ENCODE assay signal across 25 cellular contexts in the genomic region with DNA sequence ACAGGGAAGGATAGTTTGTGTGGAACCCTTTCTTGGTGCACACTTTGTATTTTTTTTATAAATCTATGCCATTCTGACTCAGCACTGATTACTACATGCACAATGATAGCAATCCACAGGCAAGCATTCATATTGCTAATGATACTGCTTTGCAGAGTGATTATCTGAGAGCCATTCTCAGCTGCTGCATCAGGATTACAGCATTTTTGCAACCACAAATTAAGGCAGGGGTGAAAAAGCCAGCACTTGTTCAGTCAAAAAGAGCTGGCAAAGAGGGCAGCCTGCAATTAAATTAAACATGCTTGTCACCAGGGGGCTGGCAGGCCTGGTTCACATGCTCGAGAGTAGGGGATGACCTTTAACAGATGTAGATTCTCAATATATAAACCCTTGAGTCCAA. TPM values are rescaled to one million over a fixed set of nuclear protein-coding genes. Genes with fewer than 3 reads are reported as not detected.
DNase-seq lines count a peak whose midpoint lies in the region; ATAC-seq, FAIRE-seq and TF ChIP-seq lines count a peak whose summit lies in the region.
"Had no signal": no experiment of that assay in that cellular context is flagged by ENCODE, and none has a peak within 500 bp of the region (broad histone marks: within the 10 kb centered on the region; RNA-seq: fewer than 3 reads in every experiment).

No MANE protein-coding gene starts in this region.

- no peak overlapping the region for H3K27ac ChIP-seq in A673 (ENCODE audit: low read depth, low read length, poor library complexity, severe bottlenecking)
- peak overlapping the region; percentile 54 for H3K27ac ChIP-seq in endothelial cell of umbilical vein (ENCODE audit: insufficient read depth, low read depth, low read length)
- H3K27ac ChIP-seq in transverse colon: no peak overlapping the region
- H3K27ac ChIP-seq: BLaER1, left ventricle myocardium inferior, pancreas, right lobe of liver, stomach, tibial nerve had no signal

- CTCF ChIA-PET in A673 (lab: Charles Lee) (no interaction called here), endothelial cell of umbilical vein (lab: Charles Lee) (interaction anchor here (1.3 to 1.9 kb wide), 2 partner anchors 11 to 448 kb away, joined by 3 to 5 read pairs; no protein-coding TSS in a partner anchor)

- TF ChIP-seq POLR2A in endothelial cell of umbilical vein (IDR thresholded peaks at IDR 0.05; ENCODE audit: low read depth, low read length) (no peak), transverse colon (IDR thresholded peaks at IDR 0.05) (no peak)

- no peak overlapping the region for H3K9ac ChIP-seq in endothelial cell of umbilical vein (replicated peaks; ENCODE audit: extremely low read depth, insufficient read depth, low read length)
- H3K9ac ChIP-seq: BLaER1 had no signal

- in situ Hi-C loops in transverse colon (cut with MboI; ENCODE audit: low pct_ligation_motif_present in 1 of 4, low pct_unique_long_range_greater_than_20kb in 1 of 4, low sequenced_read_pairs in 3 of 4): no loop called here

- no peak overlapping the region for H2AFZ ChIP-seq in endothelial cell of umbilical vein (ENCODE audit: low read depth, low read length)

- TF ChIP-seq CTCF in A673 (conservative IDR thresholded peaks at IDR 0.05; ENCODE audit: low read depth, low read length) (no peak), endothelial cell of umbilical vein (IDR thresholded peaks at IDR 0.05; ENCODE audit: extremely low read depth in 1 of 2, insufficient read depth in 1 of 2, low read depth in 1 of 2, low read length in 2 of 2) (no peak), transverse colon (IDR thresholded peaks at IDR 0.05) (no peak)

- H3K9me3 ChIP-seq in A673 (ENCODE audit: low read depth, low read length, poor library complexity, severe bottlenecking): no peaks in the 10 kb centered on the region
- no peaks in the 10 kb centered on the region for H3K9me3 ChIP-seq in endothelial cell of umbilical vein (replicated peaks; ENCODE audit: control insufficient read depth, insufficient read depth, low read length)
- no peaks in the 10 kb centered on the region for H3K9me3 ChIP-seq in transverse colon
- H3K9me3 ChIP-seq: left ventricle myocardium inferior, pancreas, right lobe of liver, stomach, tibial nerve had no signal

- peak overlapping the region; percentile 73 for H3K4me2 ChIP-seq in endothelial cell of umbilical vein (ENCODE audit: insufficient read depth, low read length)
- H3K4me2 ChIP-seq: BLaER1 had no signal

- peaks cover 17% of the 10 kb centered on the region for H3K4me1 ChIP-seq in A673 (ENCODE audit: insufficient read depth, low read length, poor library complexity, severe bottlenecking)
- H3K4me1 ChIP-seq in endothelial cell of umbilical vein (ENCODE audit: control insufficient read depth, extremely low read depth, insufficient read depth, low read length): peaks cover 23% of the 10 kb centered on the region
- no peaks in the 10 kb centered on the region for H3K4me1 ChIP-seq in transverse colon
- H3K4me1 ChIP-seq: BLaER1, left ventricle myocardium inferior, right lobe of liver, stomach, tibial nerve had no signal

- H3K36me3 ChIP-seq in A673 (ENCODE audit: insufficient read depth, low read length, poor library complexity, severe bottlenecking): no peaks in the 10 kb centered on the region
- H3K36me3 ChIP-seq in endothelial cell of umbilical vein (ENCODE audit: control insufficient read depth in 2 of 2, extremely low read depth in 1 of 2, insufficient read depth in 2 of 2, low read length in 2 of 2): no peaks in the 10 kb centered on the region
- no peaks in the 10 kb centered on the region for H3K36me3 ChIP-seq in transverse colon
- H3K36me3 ChIP-seq: BLaER1, left ventricle myocardium inferior, pancreas, right lobe of liver, stomach, tibial nerve had no signal

- no TSS peak for BruUV-seq in A673 (replicated peaks; lab: Mats Ljungman, UMichigan)
- BruUV-seq in endothelial cell of umbilical vein (replicated peaks; lab: Mats Ljungman, UMichigan): no TSS peak

- ATAC-seq in HG02870 (IDR thresholded peaks at IDR 0.05; ENCODE audit: unreplicated experiment): no peak
- ATAC-seq: natural killer cell treated with Interleukin-12 subunit alpha and Interleukin-12 subunit beta and Interleukin-15 and Interleukin-18, amount 100 ng/mL, for 72 hours; pancreas; right lobe of liver; WTC11 had no signal

- dilution Hi-C loops in endothelial cell of umbilical vein (cut with MboI; ENCODE audit: extremely low pct_ligation_motif_present, low sequenced_read_pairs): no loop called here

- H3K27me3 ChIP-seq in A673 (replicated peaks; ENCODE audit: insufficient read depth, low read depth, low read length, poor library complexity) (no peaks in the 10 kb centered on the region), endothelial cell of umbilical vein (ENCODE audit: control insufficient read depth in 2 of 2, insufficient read depth in 2 of 2, low read length in 2 of 2) (no peaks in the 10 kb centered on the region), transverse colon (no peaks in the 10 kb centered on the region)
- H3K27me3 ChIP-seq: BLaER1, pancreas, right lobe of liver, stomach, tibial nerve had no signal

- 17 to 55% methylated on average over 1 of the region's 1 CpG for WGBS in transverse colon (ENCODE audit: low coverage in 1 of 2), 2 donors

- H3K4me3 ChIP-seq in A673 (ENCODE audit: low read depth, low read length, poor library complexity, severe bottlenecking) (no peak overlapping the region), endothelial cell of umbilical vein (replicated peaks in 1 of 3; ENCODE audit: insufficient read depth in 1 of 3, low read depth in 1 of 3, low read length in 3 of 3) (no peak overlapping the region), transverse colon (no peak overlapping the region)
- H3K4me3 ChIP-seq: BLaER1, left ventricle myocardium inferior, pancreas, right lobe of liver, stomach, tibial nerve had no signal

- no peaks in the 10 kb centered on the region for H3K9me1 ChIP-seq in endothelial cell of umbilical vein (replicated peaks; ENCODE audit: control insufficient read depth, extremely low read depth, insufficient read depth, low read length)

- no peak for FAIRE-seq in endothelial cell of umbilical vein (lab: Jason Lieb, UNC)
- FAIRE-seq: pancreas had no signal

- intact Hi-C loops in A673 (cut with micrococcal nuclease; ENCODE audit: unreplicated experiment) (no loop called here), endothelial cell of umbilical vein (cut with micrococcal nuclease) (loop anchor here (2.0 to 10.0 kb wide), 2 partner anchors 111 to 439 kb away; partner anchors contain the start of gene CARMIL1), transverse colon (cut with DNase I; ENCODE audit: low total_unique reads) (no loop called here)

- H4K20me1 ChIP-seq in endothelial cell of umbilical vein (replicated peaks; ENCODE audit: control insufficient read depth, extremely low read depth, insufficient read depth, low read length): no peaks in the 10 kb centered on the region
- H4K20me1 ChIP-seq: BLaER1 had no signal

- no peaks in the 10 kb centered on the region for H3K79me2 ChIP-seq in endothelial cell of umbilical vein (ENCODE audit: control insufficient read depth, insufficient read depth, low read length)

- POLR2A ChIA-PET in A673 (lab: Charles Lee; ENCODE audit: low non-redundant PET) (no interaction called here), endothelial cell of umbilical vein (lab: Charles Lee) (no interaction called here)

- TF ChIP-seq EP300 in transverse colon (IDR thresholded peaks at IDR 0.05; ENCODE audit: low read depth): no peak

- DNase-seq in A673 (ENCODE audit: low spot score) (peak; percentile 38), NCI-H1105 (lab: John Stamatoyannopoulos, UW) (peak; percentile 47), NCI-H69 (lab: John Stamatoyannopoulos, UW) (peak; percentile 96), endothelial cell of umbilical vein (ENCODE audit: low read depth, low spot score) (no peak), activated T-cell treated with anti-CD3 and anti-CD28 coated beads for 4 hours (no peak), GM19238 (ENCODE audit: insufficient read length, low spot score) (no peak), transverse colon (no peak)
- DNase-seq: activated CD8-positive, alpha-beta memory T cell treated with anti-CD3 and anti-CD28 coated beads, Interleukin-2, amount 50 U/mL, for 48 hours; activated gamma-delta T cell treated with Interleukin-2 at 50 U/mL for 16 hours; amniotic stem cell; EL; foreskin fibroblast; left ventricle myocardium inferior; midbrain; pancreas; right lobe of liver; stimulated activated CD4-positive, alpha-beta T cell treated with anti-CD3 and anti-CD28 coated beads, Interleukin-15, amount 100 ng/mL, for 24 hours; stomach had no signal

TF ChIP-seq in endothelial cell of umbilical vein, 7 proteins besides CTCF, POLR2A, EP300 and RAD21:
- TF ChIP-seq EZH2 (IDR thresholded peaks at IDR 0.05; ENCODE audit: borderline replicate concordance, low read depth, low read length, severe bottlenecking): no peak

RNA-seq across cellular contexts. Expression of gene SLC17A4, which starts 40.7 kb away (rescaled TPM):
- total RNA-seq in A673 (2021) (not detected in 2 replicates), endothelial cell of umbilical vein (not detected in 2 replicates), transverse colon (100 to 1,000 TPM in 1 of 4 donors, 10 to 100 TPM in 2, 1 to 10 TPM in 1; 6.0 to 137 (median 62.1) TPM)
- polyA plus RNA-seq in endothelial cell of umbilical vein: not detected in 2 replicates
- not detected in 2 replicates for polyA plus RNA-seq in endothelial cell of umbilical vein (2011; cell fraction: cytosol; rRNA removed)
- polyA plus RNA-seq in endothelial cell of umbilical vein (2011; cell fraction: nucleus; rRNA removed): not detected in 2 replicates
- polyA plus RNA-seq in endothelial cell of umbilical vein (2012): not detected in 2 replicates
- polyA minus RNA-seq in endothelial cell of umbilical vein: not detected in 2 replicates
- not detected for polyA minus RNA-seq in endothelial cell of umbilical vein (2011; cell fraction: cytosol; rRNA and poly(A)+ RNA removed)
- not detected in 2 replicates for polyA minus RNA-seq in endothelial cell of umbilical vein (2011; cell fraction: nucleus; rRNA and poly(A)+ RNA removed)
- total RNA-seq: left ventricle myocardium inferior; natural killer cell treated with Interleukin-12 subunit alpha and Interleukin-12 subunit beta and Interleukin-15 and Interleukin-18, amount 100 ng/mL, for 72 hours; NCI-H460; RPMI7951; tibial nerve; WTC11 had no signal
- polyA plus RNA-seq: stomach had no signal

Comparison
In these comparisons a context has a peak if more than half of its experiments do, and no peak if none do; other contexts are left out.
1. DNase-seq: peak in A673 (single experiment), NCI-H1105 (single experiment) and NCI-H69 (single experiment); none in endothelial cell of umbilical vein (single experiment), activated T-cell treated with anti-CD3 and anti-CD28 coated beads for 4 hours (single experiment), GM19238 (single experiment) and transverse colon (single experiment).